ENCODE assay signal across 26 cellular contexts in genomic region chr2:145975406-145975805, GRCh38.
"Had no signal": no experiment of that assay in that cellular context is flagged by ENCODE, and none has a peak within 500 bp of the region (broad histone marks: within the 10 kb centered on the region; RNA-seq: fewer than 3 reads in every experiment).

No MANE protein-coding gene starts in this region.

- ATAC-seq: gastrocnemius medialis; left colon; left ventricle myocardium superior; psoas muscle; right lobe of liver; stimulated activated memory B cell treated with anti-CD40 and anti-IgM and Interleukin-4, amounts not matched to agents 10 μg/mL and 1 μg/mL and 100 μg/mL, for 72 hours; stimulated activated naive CD8-positive, alpha-beta T cell treated with anti-CD3 and anti-CD28 coated beads, Interleukin-15, amount 100 ng/mL, for 72 hours; upper lobe of right lung had no signal

- H2AFZ ChIP-seq: hepatocyte, parathyroid adenoma had no signal

- H3K4me2 ChIP-seq: hepatocyte had no signal

- H3K4me3 ChIP-seq: gastrocnemius medialis, hepatocyte, lung, psoas muscle, right lobe of liver, spleen, testis, tibial nerve, upper lobe of right lung, vagina had no signal

- H3K36me3 Mint-ChIP-seq: naive B cell; stimulated activated memory B cell treated with anti-CD40 and anti-IgM and Interleukin-4, amounts not matched to agents 10 μg/mL and 1 μg/mL and 100 μg/mL, for 72 hours had no signal

- H3K9ac ChIP-seq: parathyroid adenoma had no signal

- H3K27ac ChIP-seq: gastrocnemius medialis, hepatocyte, parathyroid adenoma, psoas muscle, right lobe of liver, spleen, testis, tibial nerve, upper lobe of right lung, vagina had no signal

- H3K79me2 ChIP-seq: hepatocyte, parathyroid adenoma had no signal

- H3K27me3 Mint-ChIP-seq: naive B cell; stimulated activated memory B cell treated with anti-CD40 and anti-IgM and Interleukin-4, amounts not matched to agents 10 μg/mL and 1 μg/mL and 100 μg/mL, for 72 hours; stimulated activated naive CD8-positive, alpha-beta T cell treated with anti-CD3 and anti-CD28 coated beads, Interleukin-15, amount 100 ng/mL, for 72 hours had no signal

- H3K27ac Mint-ChIP-seq: naive B cell; nephron progenitor cell; stimulated activated memory B cell treated with anti-CD40 and anti-IgM and Interleukin-4, amounts not matched to agents 10 μg/mL and 1 μg/mL and 100 μg/mL, for 72 hours; stimulated activated naive CD8-positive, alpha-beta T cell treated with anti-CD3 and anti-CD28 coated beads, Interleukin-15, amount 100 ng/mL, for 72 hours had no signal

- H3K4me1 Mint-ChIP-seq: naive B cell; nephron progenitor cell; stimulated activated memory B cell treated with anti-CD40 and anti-IgM and Interleukin-4, amounts not matched to agents 10 μg/mL and 1 μg/mL and 100 μg/mL, for 72 hours; stimulated activated naive CD8-positive, alpha-beta T cell treated with anti-CD3 and anti-CD28 coated beads, Interleukin-15, amount 100 ng/mL, for 72 hours had no signal

- H3K4me1 ChIP-seq: gastrocnemius medialis, parathyroid adenoma, psoas muscle, right lobe of liver, spleen, testis, tibial nerve, upper lobe of right lung, vagina had no signal

- H3K9me3 Mint-ChIP-seq: naive B cell; nephron progenitor cell; stimulated activated memory B cell treated with anti-CD40 and anti-IgM and Interleukin-4, amounts not matched to agents 10 μg/mL and 1 μg/mL and 100 μg/mL, for 72 hours; stimulated activated naive CD8-positive, alpha-beta T cell treated with anti-CD3 and anti-CD28 coated beads, Interleukin-15, amount 100 ng/mL, for 72 hours had no signal

- H3K36me3 ChIP-seq: gastrocnemius medialis, right lobe of liver, spleen, tibial nerve, upper lobe of right lung, vagina had no signal

- DNase-seq: dermis blood vessel endothelial cell; effector CD8-positive, alpha-beta T cell; gastrocnemius medialis; head of caudate nucleus; left colon; left ventricle myocardium superior; mesenchymal stem cell; midbrain; naive B cell; nephron progenitor cell; psoas muscle; retina; right lobe of liver; spleen; stimulated activated CD4-positive, alpha-beta T cell treated with anti-CD3 and anti-CD28 coated beads, Interleukin-15, amount 100 ng/mL, for 24 hours; stimulated activated CD4-positive, alpha-beta T cell treated with anti-CD3 and anti-CD28 coated beads, Interleukin-1b, Interleukin-23, amount 100 ng/mL, for 48 hours; stimulated activated CD4-positive, alpha-beta T cell treated with anti-CD3 and anti-CD28 coated beads, Interleukin-4, amount 100 ng/mL, for 24 hours; stimulated activated naive CD8-positive, alpha-beta T cell treated with anti-CD3 and anti-CD28 coated beads, Interleukin-15, amount 100 ng/mL, for 72 hours; testis; upper lobe of right lung had no signal

- H3K9me3 ChIP-seq: gastrocnemius medialis, psoas muscle, right lobe of liver, spleen, testis, tibial nerve, upper lobe of right lung, vagina had no signal

- H3K4me3 Mint-ChIP-seq: naive B cell; nephron progenitor cell; stimulated activated memory B cell treated with anti-CD40 and anti-IgM and Interleukin-4, amounts not matched to agents 10 μg/mL and 1 μg/mL and 100 μg/mL, for 72 hours; stimulated activated naive CD8-positive, alpha-beta T cell treated with anti-CD3 and anti-CD28 coated beads, Interleukin-15, amount 100 ng/mL, for 72 hours had no signal

- H3K27me3 ChIP-seq: gastrocnemius medialis, hepatocyte, right lobe of liver, spleen, testis, tibial nerve, upper lobe of right lung, vagina had no signal
